Comparison of ENCODE assay signal across 1 cellular context in the genomic region with DNA sequence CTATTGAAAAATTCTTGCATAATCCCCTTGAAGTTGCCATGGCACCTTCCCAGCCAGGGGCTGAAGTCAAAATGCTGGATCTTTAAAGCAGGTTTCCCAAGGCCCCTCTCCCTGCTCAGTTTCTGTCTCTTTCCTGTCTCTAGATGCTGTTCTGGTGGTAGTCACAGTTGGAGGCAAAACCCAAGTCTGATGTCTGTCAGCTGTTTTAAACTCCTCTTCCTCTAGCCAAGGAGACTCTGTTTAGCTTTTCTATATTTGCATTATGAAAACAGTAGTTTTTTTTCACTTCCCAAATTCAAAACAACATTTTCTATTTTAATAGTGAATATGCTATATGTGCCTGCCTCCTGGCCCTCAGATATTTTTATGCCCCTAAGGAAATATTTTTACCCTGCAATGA.
A peak's percentile ranks its signal among the peaks of the same experiment; 100 is the strongest.
TF ChIP-seq lines count a peak whose summit lies in the region.

No MANE protein-coding gene starts in this region.

TF ChIP-seq in H1, 55 proteins besides CTCF, POLR2A, EP300 and RAD21:
- TF ChIP-seq TCF12 (IDR thresholded peaks at IDR 0.05; ENCODE audit: low read depth, low read length), result no peak
- no peak for TF ChIP-seq GTF2F1 (IDR thresholded peaks at IDR 0.05; ENCODE audit: borderline replicate concordance, low read depth, low read length)
- peak; percentile 45; the same call in 1 of the 2 replicates for TF ChIP-seq CEBPB (IDR thresholded peaks at IDR 0.05; ENCODE audit: low read depth, low read length)
